Comparison of ENCODE assay signal across 23 cellular contexts in genomic region chr2:234761910-234762309, GRCh38.
DNase-seq lines count a peak whose midpoint lies in the region; ATAC-seq, FAIRE-seq and TF ChIP-seq lines count a peak whose summit lies in the region.
"Had no signal": no experiment of that assay in that cellular context is flagged by ENCODE, and none has a peak within 500 bp of the region (broad histone marks: within the 10 kb centered on the region; RNA-seq: fewer than 3 reads in every experiment).

No MANE protein-coding gene starts in this region.

- peaks cover 3% of the 10 kb centered on the region for H3K36me3 Mint-ChIP-seq in astrocyte (ENCODE audit: low read depth, unreplicated experiment)
- no peaks in the 10 kb centered on the region for H3K36me3 Mint-ChIP-seq in CD4-positive, alpha-beta memory T cell

- H4K20me1 ChIP-seq in astrocyte (ENCODE audit: insufficient read depth, low read length) = no peaks in the 10 kb centered on the region

- no peaks in the 10 kb centered on the region for H3K79me2 ChIP-seq in astrocyte (ENCODE audit: insufficient read depth, low read length)

- H3K4me3 ChIP-seq in astrocyte (ENCODE audit: insufficient read depth, low read depth, low read length) = no peak overlapping the region
- no peak overlapping the region for H3K4me3 ChIP-seq in CD4-positive, alpha-beta memory T cell (ENCODE audit: low read length in 2 of 2)
- no peak overlapping the region for H3K4me3 ChIP-seq in gastroesophageal sphincter
- H3K4me3 ChIP-seq: A549, SJSA1 had no signal

- H3K9me3 ChIP-seq in astrocyte (ENCODE audit: insufficient read depth, low read depth, low read length) (no peaks in the 10 kb centered on the region), gastroesophageal sphincter (peaks cover 0 to 14% (median 0%) of the 10 kb centered on the region in 3 donors)
- no peaks in the 10 kb centered on the region for H3K9me3 ChIP-seq in CD4-positive, alpha-beta memory T cell (ENCODE audit: control insufficient read depth in 1 of 2, low read length in 2 of 2)
- H3K9me3 ChIP-seq: SJSA1 had no signal

- H3K4me1 Mint-ChIP-seq in astrocyte (ENCODE audit: low read depth, unreplicated experiment) = peaks cover 14% of the 10 kb centered on the region
- no peaks in the 10 kb centered on the region for H3K4me1 Mint-ChIP-seq in CD4-positive, alpha-beta memory T cell
- H3K4me1 Mint-ChIP-seq: B cell had no signal

- no peak overlapping the region for H3K27ac ChIP-seq in astrocyte (ENCODE audit: low read depth, low read length)
- no peak overlapping the region for H3K27ac ChIP-seq in CD4-positive, alpha-beta memory T cell (ENCODE audit: low read depth, low read length)
- no peak overlapping the region for H3K27ac ChIP-seq in gastroesophageal sphincter
- H3K27ac ChIP-seq: A549, SJSA1 had no signal

- H3K27ac Mint-ChIP-seq in astrocyte (ENCODE audit: unreplicated experiment) = no peak overlapping the region
- no peak overlapping the region for H3K27ac Mint-ChIP-seq in CD4-positive, alpha-beta memory T cell
- H3K27ac Mint-ChIP-seq: B cell, IgD-negative memory B cell had no signal

- H3K9me3 Mint-ChIP-seq in astrocyte (ENCODE audit: unreplicated experiment) = peaks cover 7% of the 10 kb centered on the region
- H3K9me3 Mint-ChIP-seq in CD4-positive, alpha-beta memory T cell = peaks cover 0 to 8% (median 2%) of the 10 kb centered on the region in 8 donors

- FAIRE-seq in astrocyte (lab: Jason Lieb, UNC) = no peak
- FAIRE-seq: A549, G401.6, H1 had no signal

- H3K36me3 ChIP-seq in astrocyte (ENCODE audit: insufficient read depth, low read length) (no peaks in the 10 kb centered on the region), gastroesophageal sphincter (no peaks in the 10 kb centered on the region)
- H3K36me3 ChIP-seq in CD4-positive, alpha-beta memory T cell (ENCODE audit: insufficient read depth, low read length) = no peaks in the 10 kb centered on the region
- H3K36me3 ChIP-seq: SJSA1 had no signal

- H3K9ac ChIP-seq in astrocyte (ENCODE audit: low read length) = no peak overlapping the region

- POLR2A ChIA-PET in CD4-positive, alpha-beta memory T cell (lab: Charles Lee; ENCODE audit: partially characterized antibody) = no interaction called here

- H3K4me2 ChIP-seq in astrocyte (ENCODE audit: low read length) = no peak overlapping the region
- H3K4me2 ChIP-seq: A549 had no signal

- peak; percentile 28 for DNase-seq in EL
- peak; percentile 7 for DNase-seq in NCI-H226
- peak; percentile 23 for DNase-seq in astrocyte (ENCODE audit: low read depth)
- peak; percentile 72 for DNase-seq in renal cortical epithelial cell (ENCODE audit: low read depth)
- no peak for DNase-seq in CD4-positive, alpha-beta memory T cell
- DNase-seq in NCI-H1048 (lab: John Stamatoyannopoulos, UW) = no peak
- DNase-seq: COR-L47, DND-41, Karpas-422, MV-4-11, NCI-H1694, NCI-H2081 treated with DMSO at 0.1 percent for 48 hours, NCI-H510A treated with DMSO at 0.1 percent for 48 hours, NCI-H748 treated with DMSO at 0.1 percent for 48 hours, SW 1271 had no signal

- CTCF ChIA-PET in CD4-positive, alpha-beta memory T cell (lab: Charles Lee; ENCODE audit: partially characterized antibody) = no interaction called here

- no peak for TF ChIP-seq POLR2A in gastroesophageal sphincter (IDR thresholded peaks at IDR 0.05)

- H3K27me3 ChIP-seq in astrocyte (ENCODE audit: insufficient read depth, low read length) (no peaks in the 10 kb centered on the region), gastroesophageal sphincter (no peaks in the 10 kb centered on the region)
- no peaks in the 10 kb centered on the region for H3K27me3 ChIP-seq in CD4-positive, alpha-beta memory T cell (ENCODE audit: insufficient read depth, low read length)
- H3K27me3 ChIP-seq: SJSA1 had no signal

- no peak for TF ChIP-seq CTCF in astrocyte (IDR thresholded peaks at IDR 0.05; ENCODE audit: insufficient read depth, low read depth, low read length)
- TF ChIP-seq CTCF in gastroesophageal sphincter (IDR thresholded peaks at IDR 0.05) = no peak

- intact Hi-C loops in CD4-positive, alpha-beta memory T cell (cut with micrococcal nuclease) = no loop called here

- ATAC-seq in gastroesophageal sphincter = no peak
- ATAC-seq: A549, Panc1 had no signal

- H2AFZ ChIP-seq in astrocyte (ENCODE audit: low read depth, low read length) = no peak overlapping the region

- no peak for TF ChIP-seq EP300 in gastroesophageal sphincter (IDR thresholded peaks at IDR 0.05)

- H3K4me3 Mint-ChIP-seq in astrocyte (ENCODE audit: unreplicated experiment) = no peak overlapping the region
- H3K4me3 Mint-ChIP-seq in CD4-positive, alpha-beta memory T cell = no peak overlapping the region
- H3K4me3 Mint-ChIP-seq: B cell, IgD-negative memory B cell had no signal

- H3K4me1 ChIP-seq in astrocyte (ENCODE audit: insufficient read depth, low read length) (peaks cover 7% of the 10 kb centered on the region), gastroesophageal sphincter (no peaks in the 10 kb centered on the region)
- no peaks in the 10 kb centered on the region for H3K4me1 ChIP-seq in CD4-positive, alpha-beta memory T cell (ENCODE audit: insufficient read depth, low read length)
- H3K4me1 ChIP-seq: SJSA1 had no signal

- WGBS in gastroesophageal sphincter (ENCODE audit: low coverage in 1 of 2), 2 donors = 44 to 45% methylated on average over 2 to 4 of the region's 4 CpGs

- H3K27me3 Mint-ChIP-seq in astrocyte (ENCODE audit: low read depth, unreplicated experiment) = no peaks in the 10 kb centered on the region
- H3K27me3 Mint-ChIP-seq in CD4-positive, alpha-beta memory T cell = peaks cover 21 to 22% of the 10 kb centered on the region in 2 donors
- H3K27me3 Mint-ChIP-seq: IgD-negative memory B cell had no signal

Comparison
In these comparisons a context has a peak if more than half of its experiments do, and no peak if none do; other contexts are left out.
1. DNase-seq: peak in EL (single experiment), NCI-H226 (single experiment), astrocyte (single experiment) and renal cortical epithelial cell (single experiment); none in CD4-positive, alpha-beta memory T cell (0 of 5) and NCI-H1048 (single experiment).